Comparison of ENCODE assay signal across 16 cellular contexts in the genomic region with DNA sequence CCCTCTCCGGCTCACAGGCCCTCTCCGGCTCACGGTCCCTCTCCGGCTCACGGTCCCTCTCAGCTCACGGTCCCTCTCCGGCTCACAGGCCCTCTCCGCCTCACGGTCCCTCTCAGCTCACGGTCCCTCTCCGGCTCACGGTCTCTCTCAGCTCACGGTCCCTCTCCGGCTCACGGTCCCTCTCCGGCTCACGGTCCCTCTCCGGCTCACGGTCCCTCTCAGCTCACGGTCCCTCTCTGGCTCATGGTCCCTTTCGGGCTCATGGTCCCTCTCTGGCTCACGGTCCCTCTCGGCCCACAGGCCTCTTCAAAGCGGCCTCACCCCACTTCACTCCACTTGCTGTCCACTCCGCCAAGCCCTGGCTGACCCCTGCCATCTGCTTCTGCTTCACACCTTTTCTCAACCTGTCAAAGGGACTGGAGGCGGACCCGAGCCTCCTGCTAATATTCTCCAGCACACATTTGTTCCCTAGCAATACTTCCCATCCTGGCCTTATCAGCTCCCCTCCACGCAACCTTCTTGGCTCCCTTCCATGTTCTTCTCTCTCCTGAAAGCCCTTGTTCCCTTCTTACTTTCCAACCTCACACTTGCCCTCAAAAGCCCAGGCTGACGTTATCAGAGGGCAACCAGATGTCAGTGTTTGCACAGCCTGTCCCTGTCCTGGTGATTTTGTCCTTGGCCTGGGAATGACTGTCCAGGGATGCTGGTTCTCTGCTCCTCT.
DNase-seq lines count a peak whose midpoint lies in the region; ATAC-seq and TF ChIP-seq lines count a peak whose summit lies in the region.
"Had no signal": no experiment of that assay in that cellular context is flagged by ENCODE, and none has a peak within 500 bp of the region (broad histone marks: within the 10 kb centered on the region; RNA-seq: fewer than 3 reads in every experiment).

No MANE protein-coding gene starts in this region.

- ATAC-seq in heart right ventricle (peak in 4 of 8 donors; percentile 39 to 65 (median 57)), GM21528 (IDR thresholded peaks at IDR 0.05; ENCODE audit: low FRiP score, unreplicated experiment) (no peak)
- ATAC-seq: activated naive CD4-positive, alpha-beta T cell treated with anti-CD3 and anti-CD28 coated beads, Interleukin-2, amount 50 U/mL, for 72 hours; GM12878; Panc1 had no signal

- WGBS in heart right ventricle, 2 donors: 89 to 92% methylated on average over 29 of the region's 29 CpGs

- H3K27ac ChIP-seq in heart right ventricle (peak overlapping the region in 7 of 10 donors; percentile 37 to 76 (median 59)), substantia nigra (ENCODE audit: low read depth, low read length, poor library complexity, severe bottlenecking) (peak overlapping the region; percentile 65), colonic mucosa (no peak overlapping the region)
- H3K27ac ChIP-seq: KMS-11 had no signal

- H3K4me1 ChIP-seq in heart right ventricle: peaks cover 7 to 45% (median 37%) of the 10 kb centered on the region in 9 donors
- H3K4me1 ChIP-seq in colonic mucosa: no peaks in the 10 kb centered on the region

- no peaks in the 10 kb centered on the region for H3K27me3 ChIP-seq in heart right ventricle
- H3K27me3 ChIP-seq in colonic mucosa: no peaks in the 10 kb centered on the region

- H3K36me3 ChIP-seq in heart right ventricle (peaks cover 0 to 40% (median 0%) of the 10 kb centered on the region in 9 donors), colonic mucosa (no peaks in the 10 kb centered on the region)

- no peak overlapping the region for H3K4me3 ChIP-seq in heart right ventricle
- no peak overlapping the region for H3K4me3 ChIP-seq in colonic mucosa
- H3K4me3 ChIP-seq: GM12878 had no signal

- no peak for TF ChIP-seq CTCF in heart right ventricle (IDR thresholded peaks at IDR 0.05)
- no peak for TF ChIP-seq CTCF in colonic mucosa (IDR thresholded peaks at IDR 0.05)

- DNase-seq in NCI-H1105 treated with DMSO at 0.1 percent for 48 hours (lab: John Stamatoyannopoulos, UW) (peak; percentile 24), NCI-H1105 (lab: John Stamatoyannopoulos, UW) (no peak), amniotic epithelial cell (ENCODE audit: low read depth) (peak; percentile 65), heart right ventricle (no peak), substantia nigra (lab: John Stamatoyannopoulos, UW) (peak in 2 of 49 donors; percentile 47 to 55), colonic mucosa (no peak), mucosa of gallbladder (ENCODE audit: low spot score) (no peak)
- DNase-seq: activated CD4-positive, CD25-positive, alpha-beta regulatory T cell treated with anti-CD3 and anti-CD28 coated beads, Interleukin-2, amount 50 U/mL, for 72 hours; activated CD8-positive, alpha-beta memory T cell treated with anti-CD3 and anti-CD28 coated beads, Interleukin-2, amount 50 U/mL, for 4 hours; central memory CD4-positive, alpha-beta T cell; HFFc6 had no signal

- no peaks in the 10 kb centered on the region for H3K9me3 ChIP-seq in heart right ventricle
- H3K9me3 ChIP-seq in colonic mucosa: no peaks in the 10 kb centered on the region

- intact Hi-C loops in heart right ventricle (cut with DNase I): no loop called here
- intact Hi-C loops in colonic mucosa (cut with DNase I): no loop called here

- no peak overlapping the region for H3K9ac ChIP-seq in colonic mucosa (ENCODE audit: low read depth in 2 of 2, low read length in 2 of 2)
- H3K9ac ChIP-seq: KMS-11 had no signal

Comparison
In these comparisons a context has a peak if more than half of its experiments do, and no peak if none do; other contexts are left out.
1. DNase-seq: peak in NCI-H1105 treated with DMSO at 0.1 percent for 48 hours (single experiment) and amniotic epithelial cell (single experiment); none in NCI-H1105 (single experiment), heart right ventricle (0 of 2), colonic mucosa (single experiment) and mucosa of gallbladder (single experiment).